ENCODE assay signal across 8 cellular contexts in the genomic region with DNA sequence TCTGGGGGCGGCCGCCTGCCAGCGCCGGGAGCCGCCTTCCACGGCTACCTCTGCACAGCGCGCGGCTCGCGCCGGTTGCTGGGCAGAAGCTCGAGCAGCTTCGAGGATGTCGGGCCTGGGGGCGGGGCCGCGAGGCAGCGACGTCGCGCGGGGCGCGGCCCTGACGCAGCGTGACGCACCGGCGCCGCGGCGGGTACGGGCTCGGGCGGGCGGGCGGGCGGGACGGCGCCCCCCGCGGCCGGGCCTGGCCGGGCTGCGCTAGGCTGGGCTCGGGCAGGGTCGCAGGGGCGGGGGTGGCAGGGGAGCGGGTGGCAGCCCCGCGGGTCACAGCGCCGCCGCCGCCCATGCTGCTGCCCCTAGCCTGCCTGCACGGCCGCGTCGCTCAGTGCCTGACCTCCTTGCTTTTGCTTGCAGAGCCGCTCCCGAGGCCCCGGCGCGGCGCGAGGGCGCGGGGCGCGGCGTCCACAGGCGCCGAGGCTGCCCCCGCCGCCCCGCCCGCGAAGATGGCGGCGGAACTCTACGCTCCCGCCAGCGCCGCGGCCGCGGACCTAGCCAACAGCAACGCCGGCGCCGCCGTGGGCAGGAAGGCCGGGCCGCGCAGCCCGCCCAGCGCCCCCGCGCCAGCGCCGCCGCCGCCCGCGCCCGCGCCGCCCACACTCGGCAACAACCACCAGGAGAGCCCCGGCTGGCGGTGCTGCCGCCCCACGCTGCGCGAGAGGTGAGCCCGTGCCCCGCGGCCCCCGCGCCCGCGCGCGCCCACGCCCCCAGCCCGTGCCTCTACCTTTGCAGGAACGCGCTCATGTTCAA. TPM values are rescaled to one million over a fixed set of nuclear protein-coding genes. Genes with fewer than 3 reads are reported as not detected.
DNase-seq lines count a peak whose midpoint lies in the region; ATAC-seq, FAIRE-seq and TF ChIP-seq lines count a peak whose summit lies in the region.

Gene BTBD6 (plus strand): TSS at position 166 of the 807 bp plus-strand sequence. CDS start 179 bp downstream, at position 345.

- ATAC-seq in HG03439 (IDR thresholded peaks at IDR 0.05; ENCODE audit: unreplicated experiment) = peak; percentile 80
- ATAC-seq in activated CD8-positive, alpha-beta memory T cell treated with anti-CD3 and anti-CD28 coated beads, Interleukin-2, amount 10 ng/mL, durations not matched to agents 7 days and 5 days = peak; percentile 96

- peaks cover 34% of the 10 kb centered on the region for H3K4me1 Mint-ChIP-seq in activated CD8-positive, alpha-beta memory T cell treated with anti-CD3 and anti-CD28 coated beads, Interleukin-2, amount 10 ng/mL, durations not matched to agents 7 days and 5 days
- peaks cover 26% of the 10 kb centered on the region for H3K4me1 Mint-ChIP-seq in mesothelial cell of epicardium

- no peaks in the 10 kb centered on the region for H3K9me3 Mint-ChIP-seq in activated CD8-positive, alpha-beta memory T cell treated with anti-CD3 and anti-CD28 coated beads, Interleukin-2, amount 10 ng/mL, durations not matched to agents 7 days and 5 days (ENCODE audit: low read depth)
- H3K9me3 Mint-ChIP-seq in mesothelial cell of epicardium = no peaks in the 10 kb centered on the region

- DNase-seq in C1 segment of cervical spinal cord (lab: John Stamatoyannopoulos, UW) (peak in 13 of 14 donors; percentile 9 to 79 (median 59)), GM19239 (ENCODE audit: insufficient read length, low spot score) (peak; percentile 99), NCI-H82 (lab: John Stamatoyannopoulos, UW) (peak; percentile 81), mesothelial cell of epicardium (ENCODE audit: low spot score in 2 of 2, unreplicated experiment in 2 of 2) (peak; percentile 76 to 90)
- peak; percentile 92 for DNase-seq in activated CD8-positive, alpha-beta memory T cell treated with anti-CD3 and anti-CD28 coated beads, Interleukin-2, amount 10 ng/mL, durations not matched to agents 7 days and 5 days
- DNase-seq in stimulated activated CD8-positive, alpha-beta memory T cell treated with anti-CD3 and anti-CD28 coated beads, Interleukin-15, amount 100 ng/mL, for 48 hours (ENCODE audit: low read depth in 2 of 2) = peak; percentile 84 to 86

- in situ Hi-C loops in endometrial microvascular endothelial cells (cut with HindIII; ENCODE audit: inconsistent ontology term, low pct_unique_long_range_greater_than_20kb, low sequenced_read_pairs) = no loop called here

- peak; percentile 68 for FAIRE-seq in GM19239 (lab: Jason Lieb, UNC)

- peak within 1 kb of the TSS; percentile 72 for H3K27ac Mint-ChIP-seq in activated CD8-positive, alpha-beta memory T cell treated with anti-CD3 and anti-CD28 coated beads, Interleukin-2, amount 10 ng/mL, durations not matched to agents 7 days and 5 days
- peak within 1 kb of the TSS; percentile 95 for H3K27ac Mint-ChIP-seq in mesothelial cell of epicardium

- no peak for TF ChIP-seq CTCF in mesothelial cell of epicardium (IDR thresholded peaks at IDR 0.05; ENCODE audit: unreplicated experiment)

- no peaks in the 10 kb centered on the region for H3K27me3 Mint-ChIP-seq in activated CD8-positive, alpha-beta memory T cell treated with anti-CD3 and anti-CD28 coated beads, Interleukin-2, amount 10 ng/mL, durations not matched to agents 7 days and 5 days
- H3K27me3 Mint-ChIP-seq in mesothelial cell of epicardium (ENCODE audit: low read depth) = no peaks in the 10 kb centered on the region

- H3K36me3 Mint-ChIP-seq in activated CD8-positive, alpha-beta memory T cell treated with anti-CD3 and anti-CD28 coated beads, Interleukin-2, amount 10 ng/mL, durations not matched to agents 7 days and 5 days = peaks cover 19% of the 10 kb centered on the region
- H3K36me3 Mint-ChIP-seq in mesothelial cell of epicardium = peaks cover 28% of the 10 kb centered on the region

- H3K4me3 Mint-ChIP-seq in activated CD8-positive, alpha-beta memory T cell treated with anti-CD3 and anti-CD28 coated beads, Interleukin-2, amount 10 ng/mL, durations not matched to agents 7 days and 5 days = peak within 1 kb of the TSS; percentile 73
- H3K4me3 Mint-ChIP-seq in mesothelial cell of epicardium = peak within 1 kb of the TSS; percentile 80

- CTCF ChIA-PET in activated CD8-positive, alpha-beta memory T cell treated with anti-CD3 and anti-CD28 coated beads, Interleukin-2, amount 10 ng/mL, durations not matched to agents 7 days and 5 days (lab: Charles Lee) = interaction anchor here (0.8 to 1.9 kb wide), 5 partner anchors 33 to 104 kb away, joined by 3 to 10 read pairs (median 5); partner anchors contain the start of gene BRF1

RNA-seq across cellular contexts. Expression of gene BTBD6, which starts in this region (rescaled TPM):
- total RNA-seq in activated CD8-positive, alpha-beta memory T cell treated with anti-CD3 and anti-CD28 coated beads, Interleukin-2, amount 10 ng/mL, durations not matched to agents 7 days and 5 days = 10 to 100 TPM; 47.1 to 49.0 TPM
- 101 TPM for total RNA-seq in endometrial microvascular endothelial cells (ENCODE audit: inconsistent ontology term)
- total RNA-seq in mesothelial cell of epicardium = 38.4 to 41.2 TPM (median 39.8 TPM) in 3 replicates

Comparison
In these comparisons a context has a peak if more than half of its experiments do, and no peak if none do; other contexts are left out.
1. Peak in every context shown above with its lines: DNase-seq and ATAC-seq.